Comparison of ENCODE assay signal across 8 cellular contexts in the genomic region with DNA sequence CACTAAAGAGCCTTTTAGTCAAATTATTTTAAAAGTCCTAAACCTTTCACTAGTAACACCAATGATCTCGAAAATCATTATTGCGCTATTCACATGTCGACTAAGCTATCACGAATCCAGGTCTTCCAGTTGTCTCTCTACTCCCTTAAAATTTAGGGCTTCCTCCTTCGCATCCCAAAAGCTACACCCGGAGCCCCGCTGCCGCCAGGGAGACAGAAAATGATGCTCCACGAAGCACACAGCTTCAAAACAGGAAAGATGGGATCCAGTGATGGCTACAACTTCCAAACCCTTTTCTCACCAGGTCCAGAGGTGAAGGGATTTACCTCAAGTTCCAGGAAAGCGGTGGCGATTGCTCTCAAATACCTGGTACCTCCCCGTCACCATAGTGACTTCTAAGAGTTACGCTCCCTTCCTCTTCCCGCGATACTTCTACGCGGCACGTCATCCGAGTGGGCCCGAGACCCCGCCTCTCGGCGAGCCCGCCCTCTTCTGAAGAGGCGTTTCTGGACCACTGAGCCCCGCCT. TPM values are rescaled to one million over a fixed set of nuclear protein-coding genes. Genes with fewer than 3 reads are reported as not detected.
DNase-seq lines count a peak whose midpoint lies in the region; ATAC-seq and TF ChIP-seq lines count a peak whose summit lies in the region.

Gene IFT80 (minus strand): TSS at position 406 of the 527 bp plus-strand sequence. CDS start 14,625 bp downstream, outside the sequence.

- H3K4me1 ChIP-seq in spleen = peaks cover 0 to 51% (median 40%) of the 10 kb centered on the region in 6 donors

- ATAC-seq in GM18909 (IDR thresholded peaks at IDR 0.05; ENCODE audit: poor library complexity, unreplicated experiment) (peak; percentile 95), HG03280 (IDR thresholded peaks at IDR 0.05; ENCODE audit: unreplicated experiment) (peak; percentile 94)

- peak within 1 kb of the TSS; percentile 95 to 100 (median 99) for H3K27ac Mint-ChIP-seq in immature natural killer cell

- CTCF ChIA-PET in AG04449 (lab: Yijun Ruan, JAX) = no interaction called here

- peaks cover 47 to 51% of the 10 kb centered on the region in 2 donors for H3K4me1 Mint-ChIP-seq in immature natural killer cell

- H3K9me3 Mint-ChIP-seq in immature natural killer cell = no peaks in the 10 kb centered on the region

- peaks cover 0 to 4% (median 0%) of the 10 kb centered on the region in 3 donors for H3K36me3 Mint-ChIP-seq in immature natural killer cell

- peak; percentile 72 for DNase-seq in AG04449 (ENCODE audit: low read depth, low spot score)
- peak; percentile 89 for DNase-seq in NCI-H345 treated with DMSO at 0.1 percent for 48 hours (lab: John Stamatoyannopoulos, UW; ENCODE audit: unreplicated experiment)
- DNase-seq in activated CD4-positive, CD25-positive, alpha-beta regulatory T cell (lab: John Stamatoyannopoulos, UW) = peak; percentile 76 to 89 (median 89)
- DNase-seq in central memory CD4-positive, alpha-beta T cell = peak; percentile 96
- peak; percentile 96 to 97 (median 97) for DNase-seq in immature natural killer cell
- peak; percentile 99 for DNase-seq in spleen

- peaks cover 19 to 24% (median 24%) of the 10 kb centered on the region in 3 donors for H3K27me3 Mint-ChIP-seq in immature natural killer cell (ENCODE audit: low read depth in 3 of 3)

- peak within 1 kb of the TSS; percentile 91 to 100 (median 95) for H3K4me3 Mint-ChIP-seq in immature natural killer cell

- TF ChIP-seq CTCF in AG04449 (IDR thresholded peaks at IDR 0.05; ENCODE audit: insufficient read depth, low read length, missing control alignments) = no peak
- TF ChIP-seq CTCF in spleen (IDR thresholded peaks at IDR 0.05 in 8 of 11, conservative IDR thresholded peaks at IDR 0.05 in 3 of 11) = peak in 4 of 11 experiments; percentile 14 to 45 (median 33)

- H3K9me3 ChIP-seq in spleen = no peaks in the 10 kb centered on the region

- peaks cover 0 to 21% (median 0%) of the 10 kb centered on the region in 7 donors for H3K27me3 ChIP-seq in spleen (replicated peaks in 1 of 7)

- 0 to 1% (median 1%) methylated on average over 26 of the region's 26 CpGs for WGBS in spleen, 5 donors

- H3K4me3 ChIP-seq in AG04449 (ENCODE audit: low read depth, low read length) (peak within 1 kb of the TSS; percentile 89), spleen (peak within 1 kb of the TSS; percentile 77 to 94 (median 89))

- H3K36me3 ChIP-seq in spleen = no peaks in the 10 kb centered on the region

- intact Hi-C loops in spleen (cut with DNase I; ENCODE audit: low total_unique reads) = no loop called here

- POLR2A ChIA-PET in AG04449 (lab: Yijun Ruan, JAX) = no interaction called here

- TF ChIP-seq POLR2A in spleen (IDR thresholded peaks at IDR 0.05) = no peak

- peak within 1 kb of the TSS; percentile 88 to 98 (median 93) for H3K27ac ChIP-seq in spleen

RNA-seq across cellular contexts. Expression of gene IFT80, which starts in this region (rescaled TPM):
- polyA plus RNA-seq in immature natural killer cell (1 to 10 TPM in 2 of 3 donors, under 1 TPM in 1; 0.90 to 6.3 (median 2.9) TPM), spleen (10 to 100 TPM; 15.3 to 17.7 (median 16.0) TPM)
- 10 to 100 TPM; 17.3 to 44.0 (median 24.5) TPM for total RNA-seq in spleen

Comparison
In these comparisons a context has a peak if more than half of its experiments do, and no peak if none do; other contexts are left out.
1. Peak in every context shown above with its lines: DNase-seq, ATAC-seq, H3K4me3 ChIP-seq and H3K27ac ChIP-seq.